12 cellular contexts compared by ENCODE assay signal in the genomic region with DNA sequence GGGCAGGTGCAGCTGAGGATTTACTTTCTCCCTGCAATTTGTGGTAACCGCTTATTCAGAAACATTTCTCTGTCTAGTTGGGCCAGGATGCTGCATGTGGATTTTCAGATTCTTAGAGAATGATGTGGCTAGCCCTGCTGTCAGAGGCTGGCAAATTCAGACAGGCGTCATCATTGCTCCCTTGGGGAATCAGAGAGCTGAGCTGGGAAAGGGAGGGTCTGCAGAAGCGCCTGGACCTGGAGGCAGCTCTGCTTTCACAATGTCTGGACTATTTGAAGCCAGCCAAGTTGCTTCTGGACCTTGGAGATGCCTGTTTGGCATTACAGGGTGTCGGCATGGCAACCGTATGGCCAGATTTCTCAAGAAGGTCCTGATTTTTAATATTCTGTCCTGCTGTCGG. TPM values are rescaled to one million over a fixed set of nuclear protein-coding genes. Genes with fewer than 3 reads are reported as not detected.
DNase-seq lines count a peak whose midpoint lies in the region; ATAC-seq, FAIRE-seq and TF ChIP-seq lines count a peak whose summit lies in the region.
"Had no signal": no experiment of that assay in that cellular context is flagged by ENCODE, and none has a peak within 500 bp of the region (broad histone marks: within the 10 kb centered on the region; RNA-seq: fewer than 3 reads in every experiment).

No MANE protein-coding gene starts in this region.

- FAIRE-seq in GM12892 (lab: Jason Lieb, UNC): peak; percentile 44

- TF ChIP-seq POLR2A in GM12892 (IDR thresholded peaks at IDR 0.05; ENCODE audit: low read depth, low read length): no peak
- no peak for TF ChIP-seq POLR2A in gastrocnemius medialis (IDR thresholded peaks at IDR 0.05)

- H3K36me3 ChIP-seq in gastrocnemius medialis: no peaks in the 10 kb centered on the region
- H3K36me3 ChIP-seq: neutrophil had no signal

- in situ Hi-C loops in gastrocnemius medialis (cut with MboI; ENCODE audit: low sequenced_read_pairs in 4 of 4): no loop called here

- ATAC-seq in gastrocnemius medialis: peak; percentile 74 to 81
- ATAC-seq in HG03565 (IDR thresholded peaks at IDR 0.05; ENCODE audit: unreplicated experiment): no peak
- no peak for ATAC-seq in GM18498 (IDR thresholded peaks at IDR 0.05; ENCODE audit: unreplicated experiment)
- no peak for ATAC-seq in HG03175 (IDR thresholded peaks at IDR 0.05; ENCODE audit: unreplicated experiment)
- ATAC-seq: stimulated activated memory B cell treated with anti-CD40 and anti-IgM and Interleukin-4, amounts not matched to agents 10 μg/mL and 1 μg/mL and 100 μg/mL, for 72 hours had no signal

- DNase-seq in GM12892 (ENCODE audit: insufficient read length) (no peak), RPMI7951 (ENCODE audit: low read depth) (peak; percentile 84), fibroblast of the conjunctiva (ENCODE audit: low read depth) (peak; percentile 98), gastrocnemius medialis (peak; percentile 55 to 84)
- DNase-seq in stimulated activated CD4-positive, alpha-beta T cell treated with anti-CD3 and anti-CD28 coated beads, Interleukin-2, amount 100 ng/mL, for 48 hours: no peak
- DNase-seq: activated CD8-positive, alpha-beta memory T cell treated with anti-CD3 and anti-CD28 coated beads for 24 hours; NCI-H2081 had no signal

- H3K27ac ChIP-seq in gastrocnemius medialis: peak overlapping the region; percentile 26 to 68 (median 44)
- H3K27ac ChIP-seq: neutrophil had no signal

- H3K9me3 ChIP-seq in gastrocnemius medialis: no peaks in the 10 kb centered on the region
- H3K9me3 ChIP-seq: neutrophil had no signal

- peaks cover 20 to 35% (median 33%) of the 10 kb centered on the region in 3 donors for H3K27me3 ChIP-seq in gastrocnemius medialis

- H3K4me1 ChIP-seq in gastrocnemius medialis: peaks cover 5 to 7% of the 10 kb centered on the region in 2 donors

- no peak for TF ChIP-seq CTCF in gastrocnemius medialis (IDR thresholded peaks at IDR 0.05 in 4 of 5, conservative IDR thresholded peaks at IDR 0.05 in 1 of 5)

- intact Hi-C loops in gastrocnemius medialis (cut with DNase I; ENCODE audit: low total_unique reads): loop anchor here (5.0 kb wide), 1 partner anchor 54 kb away; no protein-coding TSS in a partner anchor

- H3K4me3 ChIP-seq in gastrocnemius medialis: no peak overlapping the region

RNA-seq across cellular contexts. Expression of gene GALNT16, which starts 3.4 kb away (rescaled TPM):
- polyA plus RNA-seq in GM12892 (2012; ENCODE audit: missing spikeins): 0.21 TPM
- total RNA-seq in RPMI7951 (2014; rRNA removed; shearing (Covaris generic)): 0.10 and 0.12 TPM in 2 replicates
- 1 to 10 TPM in 2 of 4 donors, under 1 TPM in 2; 0.15 to 2.7 (median 1.7) TPM for total RNA-seq in gastrocnemius medialis

Comparison
In these comparisons a context has a peak if more than half of its experiments do, and no peak if none do; other contexts are left out.
1. DNase-seq: peak in RPMI7951 (single experiment), fibroblast of the conjunctiva (single experiment) and gastrocnemius medialis (2 of 2); none in GM12892 (single experiment) and stimulated activated CD4-positive, alpha-beta T cell treated with anti-CD3 and anti-CD28 coated beads, Interleukin-2, amount 100 ng/mL, for 48 hours (0 of 2).
2. ATAC-seq: peak in gastrocnemius medialis (2 of 2); none in HG03565 (single experiment), GM18498 (single experiment) and HG03175 (single experiment).